In genomic region chr4:8292388-8293107, GRCh38 we compare ENCODE assay signal across 20 cellular contexts. TPM values are rescaled to one million over a fixed set of nuclear protein-coding genes. Genes with fewer than 3 reads are reported as not detected.
"Had no signal": no experiment of that assay in that cellular context is flagged by ENCODE, and none has a peak within 500 bp of the region (broad histone marks: within the 10 kb centered on the region; RNA-seq: fewer than 3 reads in every experiment).

No MANE protein-coding gene starts in this region.

- ATAC-seq: activated CD8-positive, alpha-beta memory T cell treated with anti-CD3 and anti-CD28 coated beads, Interleukin-2, amount 10 ng/mL, durations not matched to agents 7 days and 5 days; activated T-helper 17 cell treated with anti-CD3 and anti-CD28 coated beads, Interleukin-2, amount 50 U/mL, for 72 hours; natural killer cell; stimulated activated effector memory CD8-positive, alpha-beta T cell treated with anti-CD3 and anti-CD28 coated beads, Interleukin-12 subunit alpha, Interleukin-12 subunit beta, amount 100 ng/mL, for 72 hours; WTC11 had no signal

- H3K36me3 ChIP-seq: thoracic aorta had no signal

- H3K4me3 ChIP-seq: coronary artery, skin epidermis, thoracic aorta had no signal

- H3K27ac ChIP-seq: coronary artery, skin epidermis, thoracic aorta had no signal

- H3K9me3 ChIP-seq: thoracic aorta had no signal

- DNase-seq: activated CD4-positive, alpha-beta memory T cell treated with anti-CD3 and anti-CD28 coated beads, Interleukin-2, amount 10 ng/mL, durations not matched to agents 7 days and 5 days; activated CD4-positive, alpha-beta T cell treated with anti-CD3 and anti-CD28 coated beads for 4 hours; activated CD8-positive, alpha-beta memory T cell treated with anti-CD3 and anti-CD28 coated beads, Interleukin-2, amount 10 ng/mL, durations not matched to agents 7 days and 5 days; activated naive CD4-positive, alpha-beta T cell; activated naive CD8-positive, alpha-beta T cell treated with anti-CD3 and anti-CD28 coated beads for 36 hours; amniotic stem cell; foreskin melanocyte; mesendoderm; natural killer cell; retina; stimulated activated CD4-positive, alpha-beta T cell treated with anti-CD3 and anti-CD28 coated beads, Interleukin-15, amount 100 ng/mL, for 24 hours; stimulated activated CD4-positive, alpha-beta T cell treated with anti-CD3 and anti-CD28 coated beads, Interleukin-4, amount 100 ng/mL, for 1 hour had no signal

RNA-seq across cellular contexts. Expression of gene HTRA3, which starts 23.0 kb away (rescaled TPM):
- total RNA-seq: activated CD4-positive, alpha-beta memory T cell treated with anti-CD3 and anti-CD28 coated beads, Interleukin-2, amount 10 ng/mL, durations not matched to agents 7 days and 5 days; activated CD8-positive, alpha-beta memory T cell treated with anti-CD3 and anti-CD28 coated beads, Interleukin-2, amount 10 ng/mL, durations not matched to agents 7 days and 5 days; activated naive CD8-positive, alpha-beta T cell treated with anti-CD3 and anti-CD28 coated beads for 36 hours; activated T-helper 17 cell treated with anti-CD3 and anti-CD28 coated beads, Interleukin-2, amount 50 U/mL, for 72 hours; natural killer cell; SK-MEL-5; T-helper 2 cell treated with Interferon-gamma antibody and Interleukin-4, amounts not matched to agents 100 ng/mL and 5 ng/mL, for 36 hours had no signal
